In the genomic region with DNA sequence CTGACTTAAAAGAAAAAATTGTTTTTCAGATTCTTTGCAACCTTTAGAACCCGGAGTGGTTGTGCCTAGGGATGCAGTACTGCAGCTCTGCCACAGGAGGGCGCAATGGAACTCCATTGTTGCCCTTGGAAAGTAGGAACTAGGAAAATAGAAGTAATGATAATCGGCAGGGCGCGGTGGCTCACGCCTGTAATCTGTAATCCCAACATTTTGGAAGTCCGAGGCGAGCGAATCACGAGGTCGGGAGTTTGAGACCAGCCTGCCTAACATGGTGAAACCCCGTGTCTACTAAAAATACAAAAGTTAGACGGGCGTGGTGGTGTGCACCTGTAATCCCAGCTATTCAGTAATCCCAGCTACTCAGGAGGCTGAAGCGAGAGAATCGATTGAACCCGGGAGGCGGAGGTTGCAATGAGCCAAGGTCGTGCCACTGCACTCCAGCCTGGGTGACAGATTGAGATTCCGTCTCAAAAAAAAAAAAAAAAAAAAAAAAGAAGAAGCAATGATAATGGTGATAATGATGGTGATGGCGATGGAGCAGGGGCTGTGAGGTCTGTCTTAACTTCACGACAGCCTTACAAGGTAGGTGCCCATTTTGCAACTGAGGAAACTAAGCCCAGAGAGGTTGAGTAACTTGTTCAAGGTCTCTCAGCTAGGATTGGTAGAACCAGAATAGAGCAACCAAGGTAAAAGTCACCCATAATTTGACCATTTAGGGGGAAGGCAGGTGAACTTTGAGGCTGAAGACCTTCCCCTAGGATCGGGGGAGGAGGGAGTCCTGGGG, we compare ENCODE assay signal across 8 cellular contexts. TPM values are rescaled to one million over a fixed set of nuclear protein-coding genes. Genes with fewer than 3 reads are reported as not detected.
DNase-seq lines count a peak whose midpoint lies in the region; ATAC-seq, FAIRE-seq and TF ChIP-seq lines count a peak whose summit lies in the region.

No MANE protein-coding gene starts in this region.

- H3K4me3 ChIP-seq in kidney epithelial cell (ENCODE audit: low read depth, low read length): no peak overlapping the region

- CTCF ChIA-PET in MCF 10A (lab: Yijun Ruan, JAX): interaction anchor here (0.6 to 1.9 kb wide), 7 partner anchors 11 to 239 kb away, joined by 3 to 6 read pairs (median 3); no protein-coding TSS in a partner anchor

- TF ChIP-seq EP300 in Ishikawa (IDR thresholded peaks at IDR 0.05; ENCODE audit: borderline replicate concordance): no peak

- H3K9me3 Mint-ChIP-seq in MCF 10A (ENCODE audit: unreplicated experiment): no peaks in the 10 kb centered on the region

- H3K4me3 Mint-ChIP-seq in MCF 10A (ENCODE audit: unreplicated experiment): no peak overlapping the region

- peak; percentile 80 for TF ChIP-seq RAD21 in Ishikawa (IDR thresholded peaks at IDR 0.05; ENCODE audit: low read depth)

- H3K27ac Mint-ChIP-seq in MCF 10A (ENCODE audit: low read depth, unreplicated experiment): no peak overlapping the region

- H3K27me3 Mint-ChIP-seq in MCF 10A (ENCODE audit: insufficient read depth, unreplicated experiment): peaks cover 29% of the 10 kb centered on the region

- H3K4me1 Mint-ChIP-seq in MCF 10A (ENCODE audit: insufficient read depth, unreplicated experiment): no peaks in the 10 kb centered on the region

- no peaks in the 10 kb centered on the region for H3K27me3 ChIP-seq in kidney epithelial cell (ENCODE audit: control insufficient read depth, insufficient read depth, low read length)

- peak; percentile 30 for DNase-seq in CMK (ENCODE audit: low read depth)
- DNase-seq in MCF 10A (ENCODE audit: unreplicated experiment): peak; percentile 60
- no peak for DNase-seq in kidney epithelial cell (ENCODE audit: low read depth)
- peak; percentile 22 to 23 for DNase-seq in stimulated activated CD8-positive, alpha-beta memory T cell treated with anti-CD3 and anti-CD28 coated beads, Interleukin-2, amount 100 ng/mL, for 1 hour (ENCODE audit: low read depth in 2 of 2)
- no peak for DNase-seq in GM19239 (ENCODE audit: insufficient read length, low spot score)

- POLR2A ChIA-PET in MCF 10A (lab: Yijun Ruan, JAX): no interaction called here

- TF ChIP-seq CTCF in MCF 10A (IDR thresholded peaks at IDR 0.05; ENCODE audit: unreplicated experiment) (peak; percentile 87), kidney epithelial cell (IDR thresholded peaks at IDR 0.05; ENCODE audit: insufficient read depth, low read length, poor library complexity, severe bottlenecking) (peak; percentile 92)

- no peaks in the 10 kb centered on the region for H3K36me3 Mint-ChIP-seq in MCF 10A (ENCODE audit: insufficient read depth, unreplicated experiment)

- no peak for ATAC-seq in GM21360 (IDR thresholded peaks at IDR 0.05; ENCODE audit: unreplicated experiment)

- BruUV-seq in MCF 10A (replicated peaks; lab: Mats Ljungman, UMichigan): no TSS peak

- FAIRE-seq in TTC549 (lab: Jason Lieb, UNC) (peak; percentile 84), GM19239 (lab: Jason Lieb, UNC) (no peak)

- no peaks in the 10 kb centered on the region for H3K36me3 ChIP-seq in kidney epithelial cell (ENCODE audit: control insufficient read depth, insufficient read depth, low read length)

- intact Hi-C loops in MCF 10A (cut with micrococcal nuclease): loop anchor here (1.0 kb wide), 1 partner anchor 463 kb away; no protein-coding TSS in a partner anchor

TF ChIP-seq in Ishikawa, 13 proteins besides CTCF, POLR2A, EP300 and RAD21:
- no peak for TF ChIP-seq ZBTB7A (IDR thresholded peaks at IDR 0.05; ENCODE audit: low read depth)
- TF ChIP-seq USF1 (IDR thresholded peaks at IDR 0.05): no peak
- TF ChIP-seq EGR1 (IDR thresholded peaks at IDR 0.05): no peak
- TF ChIP-seq, protein P1, sequence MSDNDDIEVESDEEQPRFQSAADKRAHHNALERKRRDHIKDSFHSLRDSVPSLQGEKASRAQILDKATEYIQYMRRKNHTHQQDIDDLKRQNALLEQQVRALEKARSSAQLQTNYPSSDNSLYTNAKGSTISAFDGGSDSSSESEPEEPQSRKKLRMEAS (IDR thresholded peaks at IDR 0.05): no peak
- TF ChIP-seq TAF1 (IDR thresholded peaks at IDR 0.05; ENCODE audit: low read depth): no peak
TF ChIP-seq in Ishikawa: peak in this region for 0.

RNA-seq across cellular contexts. Expression of gene ADAMTS10, which starts 5.5 kb away (rescaled TPM):
- total RNA-seq in MCF 10A (2022): not detected in 2 replicates
- total RNA-seq in kidney epithelial cell: 5.0 and 10.1 TPM in 2 replicates

RNA-seq across cellular contexts. Expression of gene NFILZ, which starts 14.4 kb away (rescaled TPM):
- not detected in 2 replicates for total RNA-seq in MCF 10A (2022)
- total RNA-seq in kidney epithelial cell: not detected in 2 replicates

RNA-seq across cellular contexts. Expression of gene MYO1F, which starts 38.8 kb away (rescaled TPM):
- total RNA-seq in MCF 10A (2022) (0.16 and 0.27 TPM in 2 replicates), kidney epithelial cell (0.08 and 0.21 TPM in 2 replicates)

Comparison
In these comparisons a context has a peak if more than half of its experiments do, and no peak if none do; other contexts are left out.
1. DNase-seq: peak in CMK (single experiment), MCF 10A (single experiment) and stimulated activated CD8-positive, alpha-beta memory T cell treated with anti-CD3 and anti-CD28 coated beads, Interleukin-2, amount 100 ng/mL, for 1 hour (2 of 2); none in kidney epithelial cell (single experiment) and GM19239 (single experiment).